ENCODE assay signal across 9 cellular contexts in the genomic region with DNA sequence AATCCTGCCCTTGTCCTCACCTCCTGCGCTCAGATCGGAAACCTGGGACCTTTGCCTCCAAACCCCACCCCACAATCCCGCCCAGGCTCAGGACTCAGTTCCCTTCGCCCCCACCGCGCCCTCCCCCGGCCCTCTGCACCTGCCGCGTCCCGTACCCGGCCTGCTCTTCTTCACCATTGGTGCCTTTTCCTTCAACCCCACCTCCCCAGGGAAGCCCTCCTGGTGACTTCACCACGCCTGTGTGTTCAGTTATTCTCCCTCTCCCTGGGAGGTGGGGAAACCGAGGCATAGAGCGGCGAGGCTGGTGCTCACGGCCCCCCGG. TPM values are rescaled to one million over a fixed set of nuclear protein-coding genes. Genes with fewer than 3 reads are reported as not detected.
A peak's percentile ranks its signal among the peaks of the same experiment; 100 is the strongest.
DNase-seq lines count a peak whose midpoint lies in the region; ATAC-seq and TF ChIP-seq lines count a peak whose summit lies in the region.
"Had no signal": no experiment of that assay in that cellular context is flagged by ENCODE, and none has a peak within 500 bp of the region (broad histone marks: within the 10 kb centered on the region; RNA-seq: fewer than 3 reads in every experiment).

No MANE protein-coding gene starts in this region.

- H3K9me2 ChIP-seq in GM23338 (ENCODE audit: insufficient read depth) (no peaks in the 10 kb centered on the region), hepatocyte (replicated peaks; ENCODE audit: insufficient read depth) (no peaks in the 10 kb centered on the region)

- no peak for DNase-seq in GM23338 (ENCODE audit: low spot score)
- DNase-seq in Peyer's patch = peak in 1 of 3 donors; percentile 40
- no peak for DNase-seq in hepatocyte (ENCODE audit: low spot score)
- no peak for DNase-seq in left lung
- no peak for DNase-seq in COLO829 (ENCODE audit: low spot score)
- DNase-seq in cardiac septum (ENCODE audit: low spot score) = no peak

- peaks cover 9% of the 10 kb centered on the region for H3K4me1 Mint-ChIP-seq in GM23338

- peak overlapping the region; percentile 78; the same call in 1 of the 2 replicates for H3K27ac ChIP-seq in BLaER1
- H3K27ac ChIP-seq in GM23338 (ENCODE audit: low read depth) = no peak overlapping the region
- H3K27ac ChIP-seq in Peyer's patch = peak overlapping the region in 1 of 4 donors; percentile 62
- H3K27ac ChIP-seq in hepatocyte = no peak overlapping the region
- no peak overlapping the region for H3K27ac ChIP-seq in left lung
- H3K27ac ChIP-seq: lower lobe of right lung had no signal

- TF ChIP-seq CTCF in GM23338 (conservative IDR thresholded peaks at IDR 0.05; ENCODE audit: low read depth in 2 of 2) (no peak), Peyer's patch (IDR thresholded peaks at IDR 0.05) (no peak), hepatocyte (IDR thresholded peaks at IDR 0.05; ENCODE audit: poor library complexity) (no peak), left lung (IDR thresholded peaks at IDR 0.05) (no peak)

- H3K4me1 ChIP-seq in BLaER1 = peaks cover 70% of the 10 kb centered on the region
- H3K4me1 ChIP-seq in GM23338 (ENCODE audit: insufficient read depth) = peaks cover 13% of the 10 kb centered on the region; the same call in 1 of the 2 replicates
- peaks cover 2 to 24% (median 11%) of the 10 kb centered on the region in 4 donors for H3K4me1 ChIP-seq in Peyer's patch
- H3K4me1 ChIP-seq in hepatocyte (ENCODE audit: insufficient read depth) = peaks cover 26% of the 10 kb centered on the region
- peaks cover 10 to 21% of the 10 kb centered on the region in 2 donors for H3K4me1 ChIP-seq in left lung

- H4K20me1 ChIP-seq in BLaER1 (no peaks in the 10 kb centered on the region), GM23338 (replicated peaks; ENCODE audit: insufficient read depth) (no peaks in the 10 kb centered on the region; the same call in 1 of the 2 replicates), hepatocyte (ENCODE audit: insufficient read depth, poor library complexity, severe bottlenecking) (no peaks in the 10 kb centered on the region)

- peak overlapping the region; percentile 64 for H3K4me3 ChIP-seq in BLaER1
- H3K4me3 ChIP-seq in GM23338 = peak overlapping the region; percentile 51
- H3K4me3 ChIP-seq in Peyer's patch = peak overlapping the region in 3 of 4 donors; percentile 1 to 49 (median 34)
- peak overlapping the region; percentile 37 for H3K4me3 ChIP-seq in hepatocyte
- no peak overlapping the region for H3K4me3 ChIP-seq in left lung

- H3K9me3 Mint-ChIP-seq in GM23338 = no peaks in the 10 kb centered on the region; the same call in 2 of the 3 replicates

- no peak for TF ChIP-seq POLR2A in Peyer's patch (IDR thresholded peaks at IDR 0.05)

- H3K9me3 ChIP-seq in BLaER1 (no peaks in the 10 kb centered on the region), Peyer's patch (no peaks in the 10 kb centered on the region), hepatocyte (ENCODE audit: low read depth) (no peaks in the 10 kb centered on the region), left lung (no peaks in the 10 kb centered on the region)
- H3K9me3 ChIP-seq: lower lobe of right lung had no signal

- peak overlapping the region; percentile 74; the same call in 1 of the 2 replicates for H3K9ac ChIP-seq in BLaER1

- WGBS in hepatocyte (ENCODE audit: low lambda C conversion rate, missing lambda C conversion rate) = 3% methylated on average over 7 of the region's 17 CpGs

- peak overlapping the region; percentile 51 for H3K4me3 Mint-ChIP-seq in GM23338

- H3F3A ChIP-seq in GM23338 (replicated peaks; ENCODE audit: low read depth) = 0 out of 2 replicates have a peak, but pooled peaks cover 4% of the 10 kb centered on the region

- H2AFZ ChIP-seq in GM23338 (no peak overlapping the region), hepatocyte (no peak overlapping the region)

- no peaks in the 10 kb centered on the region for H3K79me2 ChIP-seq in GM23338 (replicated peaks; ENCODE audit: insufficient read depth)
- H3K79me2 ChIP-seq in hepatocyte = no peaks in the 10 kb centered on the region

- H3K36me3 ChIP-seq in BLaER1 (no peaks in the 10 kb centered on the region), GM23338 (ENCODE audit: insufficient read depth) (no peaks in the 10 kb centered on the region), Peyer's patch (no peaks in the 10 kb centered on the region), hepatocyte (replicated peaks; ENCODE audit: insufficient read depth, low read depth) (no peaks in the 10 kb centered on the region), left lung (no peaks in the 10 kb centered on the region)
- H3K36me3 ChIP-seq: lower lobe of right lung had no signal

- H3K4me2 ChIP-seq in BLaER1 = peak overlapping the region; percentile 94
- H3K4me2 ChIP-seq in GM23338 = peak overlapping the region; percentile 78
- H3K4me2 ChIP-seq in hepatocyte = peak overlapping the region; percentile 94

- H3K27me3 ChIP-seq in BLaER1 (peaks cover 17% of the 10 kb centered on the region; the same call in 1 of the 2 replicates), GM23338 (ENCODE audit: insufficient read depth) (peaks cover 99% of the 10 kb centered on the region), Peyer's patch (peaks cover 0 to 40% of the 10 kb centered on the region in 2 donors), hepatocyte (peaks cover 59% of the 10 kb centered on the region), left lung (peaks cover 71 to 94% of the 10 kb centered on the region in 2 donors)

- H3K27ac Mint-ChIP-seq in GM23338 = no peak overlapping the region

- H3K27me3 Mint-ChIP-seq in GM23338 (ENCODE audit: insufficient read depth, low read depth, poor library complexity) = peaks cover 74% of the 10 kb centered on the region

- intact Hi-C loops in left lung (cut with DNase I) (loop anchor here in 1 of 2 donors (10.0 kb wide), 1 partner anchor 127 kb away; no protein-coding TSS in a partner anchor), cardiac septum (cut with DNase I) (loop anchor here (5.0 kb wide), 3 partner anchors 64 to 124 kb away; a partner anchor contains a TSS)

- ATAC-seq in GM23338 = peak; percentile 7
- ATAC-seq in HG03139 (IDR thresholded peaks at IDR 0.05; ENCODE audit: unreplicated experiment) = no peak
- no peak for ATAC-seq in left lung

- H3K36me3 Mint-ChIP-seq in GM23338 (ENCODE audit: low read depth) = no peaks in the 10 kb centered on the region; the same call in 2 of the 3 replicates

TF ChIP-seq in GM23338, 12 proteins besides CTCF, POLR2A, EP300 and RAD21 (continues in another document):
- TF ChIP-seq CREB1 (CRISPR knock-in tag; IDR thresholded peaks at IDR 0.05; ENCODE audit: low read depth) (no peak), EZH2 (IDR thresholded peaks at IDR 0.05; ENCODE audit: low read depth, unreplicated experiment) (no peak), ZNF114 (CRISPR knock-in tag; IDR thresholded peaks at IDR 0.05) (no peak), ZNF331 (CRISPR knock-in tag; IDR thresholded peaks at IDR 0.05; ENCODE audit: low read depth) (no peak), JUNB (IDR thresholded peaks at IDR 0.05; ENCODE audit: unreplicated experiment) (no peak), NANOG (IDR thresholded peaks at IDR 0.05; ENCODE audit: borderline replicate concordance) (no peak)
- TF ChIP-seq, protein P1, sequence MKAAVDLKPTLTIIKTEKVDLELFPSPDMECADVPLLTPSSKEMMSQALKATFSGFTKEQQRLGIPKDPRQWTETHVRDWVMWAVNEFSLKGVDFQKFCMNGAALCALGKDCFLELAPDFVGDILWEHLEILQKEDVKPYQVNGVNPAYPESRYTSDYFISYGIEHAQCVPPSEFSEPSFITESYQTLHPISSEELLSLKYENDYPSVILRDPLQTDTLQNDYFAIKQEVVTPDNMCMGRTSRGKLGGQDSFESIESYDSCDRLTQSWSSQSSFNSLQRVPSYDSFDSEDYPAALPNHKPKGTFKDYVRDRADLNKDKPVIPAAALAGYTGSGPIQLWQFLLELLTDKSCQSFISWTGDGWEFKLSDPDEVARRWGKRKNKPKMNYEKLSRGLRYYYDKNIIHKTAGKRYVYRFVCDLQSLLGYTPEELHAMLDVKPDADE (IDR thresholded peaks at IDR 0.05) = no peak
- TF ChIP-seq, protein P2, sequence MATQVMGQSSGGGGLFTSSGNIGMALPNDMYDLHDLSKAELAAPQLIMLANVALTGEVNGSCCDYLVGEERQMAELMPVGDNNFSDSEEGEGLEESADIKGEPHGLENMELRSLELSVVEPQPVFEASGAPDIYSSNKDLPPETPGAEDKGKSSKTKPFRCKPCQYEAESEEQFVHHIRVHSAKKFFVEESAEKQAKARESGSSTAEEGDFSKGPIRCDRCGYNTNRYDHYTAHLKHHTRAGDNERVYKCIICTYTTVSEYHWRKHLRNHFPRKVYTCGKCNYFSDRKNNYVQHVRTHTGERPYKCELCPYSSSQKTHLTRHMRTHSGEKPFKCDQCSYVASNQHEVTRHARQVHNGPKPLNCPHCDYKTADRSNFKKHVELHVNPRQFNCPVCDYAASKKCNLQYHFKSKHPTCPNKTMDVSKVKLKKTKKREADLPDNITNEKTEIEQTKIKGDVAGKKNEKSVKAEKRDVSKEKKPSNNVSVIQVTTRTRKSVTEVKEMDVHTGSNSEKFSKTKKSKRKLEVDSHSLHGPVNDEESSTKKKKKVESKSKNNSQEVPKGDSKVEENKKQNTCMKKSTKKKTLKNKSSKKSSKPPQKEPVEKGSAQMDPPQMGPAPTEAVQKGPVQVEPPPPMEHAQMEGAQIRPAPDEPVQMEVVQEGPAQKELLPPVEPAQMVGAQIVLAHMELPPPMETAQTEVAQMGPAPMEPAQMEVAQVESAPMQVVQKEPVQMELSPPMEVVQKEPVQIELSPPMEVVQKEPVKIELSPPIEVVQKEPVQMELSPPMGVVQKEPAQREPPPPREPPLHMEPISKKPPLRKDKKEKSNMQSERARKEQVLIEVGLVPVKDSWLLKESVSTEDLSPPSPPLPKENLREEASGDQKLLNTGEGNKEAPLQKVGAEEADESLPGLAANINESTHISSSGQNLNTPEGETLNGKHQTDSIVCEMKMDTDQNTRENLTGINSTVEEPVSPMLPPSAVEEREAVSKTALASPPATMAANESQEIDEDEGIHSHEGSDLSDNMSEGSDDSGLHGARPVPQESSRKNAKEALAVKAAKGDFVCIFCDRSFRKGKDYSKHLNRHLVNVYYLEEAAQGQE (IDR thresholded peaks at IDR 0.05; ENCODE audit: unreplicated experiment) = no peak

RNA-seq across cellular contexts. Expression of a gene that starts 19.3 kb away (rescaled TPM):
- total RNA-seq in GM23338 (2014; rRNA removed; shearing (Covaris generic)) = 250 and 383 TPM in 2 replicates
- 166 and 186 TPM in 2 replicates for polyA plus RNA-seq in GM23338 (2016; fragmentation: Nextera tagmentation; extraction: Ambion mirVana)
- total RNA-seq in Peyer's patch = 100 to 1,000 TPM in 1 of 4 donors, 10 to 100 TPM in 3; 49.2 to 112 (median 80.3) TPM
- total RNA-seq in hepatocyte = 67.9 and 76.7 TPM in 2 replicates
- polyA plus RNA-seq in hepatocyte = 93.7 and 125 TPM in 2 replicates
- 10 to 100 TPM; 57.9 to 67.1 TPM for total RNA-seq in left lung
- 27.7 TPM for total RNA-seq in cardiac septum

Comparison
In these comparisons a context has a peak if more than half of its experiments do, and no peak if none do; other contexts are left out.
1. H3K4me3 ChIP-seq: peak in BLaER1 (single experiment), GM23338 (single experiment), Peyer's patch (3 of 4) and hepatocyte (single experiment); none in left lung (0 of 2).
2. Peak in every context shown above with its lines, with median percentiles within 50 percentile points of each other: H3K4me2 ChIP-seq.